Comparison of ENCODE assay signal across 1 cellular context in genomic region chr2:219253753-219254589, GRCh38.
TF ChIP-seq lines count a peak whose summit lies in the region.

Gene TUBA4A (minus strand): TSS chr2:219253918. CDS start chr2:219253858, 60 bp downstream.

TF ChIP-seq in SK-N-SH treated with all-trans-retinoic acid at 6 μM for 48 hours, 23 proteins besides CTCF, POLR2A, EP300 and RAD21 (continued from another document):
- TF ChIP-seq, protein P1, sequence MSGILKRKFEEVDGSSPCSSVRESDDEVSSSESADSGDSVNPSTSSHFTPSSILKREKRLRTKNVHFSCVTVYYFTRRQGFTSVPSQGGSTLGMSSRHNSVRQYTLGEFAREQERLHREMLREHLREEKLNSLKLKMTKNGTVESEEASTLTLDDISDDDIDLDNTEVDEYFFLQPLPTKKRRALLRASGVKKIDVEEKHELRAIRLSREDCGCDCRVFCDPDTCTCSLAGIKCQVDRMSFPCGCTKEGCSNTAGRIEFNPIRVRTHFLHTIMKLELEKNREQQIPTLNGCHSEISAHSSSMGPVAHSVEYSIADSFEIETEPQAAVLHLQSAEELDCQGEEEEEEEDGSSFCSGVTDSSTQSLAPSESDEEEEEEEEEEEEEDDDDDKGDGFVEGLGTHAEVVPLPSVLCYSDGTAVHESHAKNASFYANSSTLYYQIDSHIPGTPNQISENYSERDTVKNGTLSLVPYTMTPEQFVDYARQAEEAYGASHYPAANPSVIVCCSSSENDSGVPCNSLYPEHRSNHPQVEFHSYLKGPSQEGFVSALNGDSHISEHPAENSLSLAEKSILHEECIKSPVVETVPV (CRISPR knock-in tag; IDR thresholded peaks at IDR 0.05) = no peak
- TF ChIP-seq, protein P2, sequence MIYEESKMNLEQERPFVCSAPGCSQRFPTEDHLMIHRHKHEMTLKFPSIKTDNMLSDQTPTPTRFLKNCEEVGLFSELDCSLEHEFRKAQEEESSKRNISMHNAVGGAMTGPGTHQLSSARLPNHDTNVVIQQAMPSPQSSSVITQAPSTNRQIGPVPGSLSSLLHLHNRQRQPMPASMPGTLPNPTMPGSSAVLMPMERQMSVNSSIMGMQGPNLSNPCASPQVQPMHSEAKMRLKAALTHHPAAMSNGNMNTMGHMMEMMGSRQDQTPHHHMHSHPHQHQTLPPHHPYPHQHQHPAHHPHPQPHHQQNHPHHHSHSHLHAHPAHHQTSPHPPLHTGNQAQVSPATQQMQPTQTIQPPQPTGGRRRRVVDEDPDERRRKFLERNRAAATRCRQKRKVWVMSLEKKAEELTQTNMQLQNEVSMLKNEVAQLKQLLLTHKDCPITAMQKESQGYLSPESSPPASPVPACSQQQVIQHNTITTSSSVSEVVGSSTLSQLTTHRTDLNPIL (CRISPR knock-in tag; IDR thresholded peaks at IDR 0.05; ENCODE audit: low read depth) = no peak
- no peak for TF ChIP-seq GLIS3 (CRISPR knock-in tag; IDR thresholded peaks at IDR 0.05)
- TF ChIP-seq ZFP3 (CRISPR knock-in tag; IDR thresholded peaks at IDR 0.05) = no peak
- no peak for TF ChIP-seq PPARA (CRISPR knock-in tag; IDR thresholded peaks at IDR 0.05; ENCODE audit: borderline replicate concordance)
- TF ChIP-seq ZFP30 (CRISPR knock-in tag; IDR thresholded peaks at IDR 0.05) = no peak
- TF ChIP-seq TCF4 (CRISPR knock-in tag; IDR thresholded peaks at IDR 0.05; ENCODE audit: borderline replicate concordance) = no peak
- no peak for TF ChIP-seq ISL1 (CRISPR knock-in tag; IDR thresholded peaks at IDR 0.05)
- no peak for TF ChIP-seq TOX (CRISPR knock-in tag; IDR thresholded peaks at IDR 0.05; ENCODE audit: borderline replicate concordance)
